Comparison of ENCODE assay signal across 8 cellular contexts in the genomic region with DNA sequence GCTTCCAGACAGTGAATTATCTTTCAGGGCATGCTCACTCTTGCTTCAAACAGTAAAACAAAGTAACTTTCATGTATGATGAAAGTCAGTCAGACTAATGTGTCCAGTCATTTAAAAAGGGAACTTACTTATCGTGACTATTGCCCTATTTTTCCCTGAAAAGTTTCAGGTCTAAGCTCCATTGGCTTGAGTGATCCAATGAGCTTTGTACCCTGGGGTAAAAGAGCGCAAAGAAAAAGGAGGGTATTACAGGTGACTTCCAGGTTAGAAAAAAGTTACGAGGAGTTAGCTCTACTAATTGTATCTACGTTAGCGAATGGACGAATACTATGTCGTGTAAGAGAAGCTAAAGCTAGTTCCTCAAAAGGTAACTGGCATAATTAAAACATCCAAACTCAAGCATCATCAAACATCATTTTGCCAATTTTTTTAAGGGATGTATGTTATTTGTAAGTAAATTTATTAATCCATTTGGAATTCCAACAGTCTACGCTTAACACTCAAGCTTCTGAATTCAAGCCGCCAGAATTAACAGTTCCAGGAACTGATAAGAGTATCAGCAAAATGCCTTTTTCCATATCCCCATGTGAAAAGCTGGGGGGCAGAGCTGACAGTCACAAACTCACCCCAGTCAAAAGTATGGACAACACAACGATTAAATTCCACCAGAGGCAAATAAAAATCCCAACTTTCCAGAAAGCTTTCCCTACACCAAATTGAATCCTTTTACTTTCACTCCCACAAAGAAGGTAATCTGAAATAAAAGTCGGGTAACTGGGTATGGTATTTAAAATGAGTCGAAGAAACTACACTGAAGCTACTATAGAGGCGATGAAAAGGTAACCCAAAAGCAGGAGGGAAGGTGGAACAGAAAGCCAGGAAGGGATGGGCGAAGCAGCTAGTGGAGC. TPM values are rescaled to one million over a fixed set of nuclear protein-coding genes. Genes with fewer than 3 reads are reported as not detected.
DNase-seq lines count a peak whose midpoint lies in the region; ATAC-seq, FAIRE-seq and TF ChIP-seq lines count a peak whose summit lies in the region.

No MANE protein-coding gene starts in this region.

- no peaks in the 10 kb centered on the region for H3K9me3 Mint-ChIP-seq in natural killer cell

- peaks cover 58 to 62% of the 10 kb centered on the region in 2 donors for H3K4me1 Mint-ChIP-seq in natural killer cell

- 0 out of 2 replicates have a peak overlapping the region, but pooled peaks have one; percentile 39 for H3K18ac ChIP-seq in H1 (ENCODE audit: extremely low read depth, low read length)

- H2BK5ac ChIP-seq in H1 (ENCODE audit: low read depth, low read length): peak overlapping the region; percentile 88

- H2BK20ac ChIP-seq in H1 (ENCODE audit: low read length): no peak overlapping the region

- FAIRE-seq in H1 (lab: Jason Lieb, UNC): no peak

- H2BK15ac ChIP-seq in H1 (ENCODE audit: low read length): no peak overlapping the region

- TF ChIP-seq POLR2A in H1 (IDR thresholded peaks at IDR 0.05; ENCODE audit: control extremely low read depth in 1 of 2, low read depth in 2 of 2, low read length in 2 of 2): no peak

- H3K56ac ChIP-seq in H1 (replicated peaks; ENCODE audit: insufficient read length, low read depth, low read length): no peak overlapping the region

- TF ChIP-seq EP300 in H1 (IDR thresholded peaks at IDR 0.05; ENCODE audit: borderline replicate concordance in 1 of 2, low read depth in 2 of 2, low read length in 2 of 2): no peak

- no peak overlapping the region for H2AK5ac ChIP-seq in H1 (ENCODE audit: low read depth, low read length)

- no peak overlapping the region for H3K4ac ChIP-seq in H1 (replicated peaks; ENCODE audit: insufficient read length, low read depth, low read length)

- TF ChIP-seq CTCF in right atrium auricular region (IDR thresholded peaks at IDR 0.05) (peak in 1 of 2 donors; percentile 14), RWPE2 (IDR thresholded peaks at IDR 0.05; ENCODE audit: poor library complexity, severe bottlenecking) (no peak), H1 (IDR thresholded peaks at IDR 0.05; ENCODE audit: control extremely low read depth in 1 of 3, insufficient read depth in 1 of 3, low read depth in 1 of 3, low read length in 3 of 3) (no peak), natural killer cell (IDR thresholded peaks at IDR 0.05) (no peak)

- H3K4me2 ChIP-seq in H1 (ENCODE audit: insufficient read depth in 1 of 2, low read depth in 2 of 2, low read length in 2 of 2): peak overlapping the region; percentile 81 to 84

- H3K9me3 ChIP-seq in right atrium auricular region: no peaks in the 10 kb centered on the region
- H3K9me3 ChIP-seq in RWPE2 (ENCODE audit: severe bottlenecking): no peaks in the 10 kb centered on the region
- no peaks in the 10 kb centered on the region for H3K9me3 ChIP-seq in H1 (ENCODE audit: insufficient read depth in 2 of 2, low read depth in 1 of 2, low read length in 1 of 2)

- H3K14ac ChIP-seq in H1 (ENCODE audit: insufficient read length): no peak overlapping the region

- no peak overlapping the region for H2BK120ac ChIP-seq in H1 (replicated peaks; ENCODE audit: low read depth, low read length)

- H3K4me1 ChIP-seq in right atrium auricular region (peaks cover 0 to 54% of the 10 kb centered on the region in 2 donors), RWPE2 (ENCODE audit: insufficient read depth, poor library complexity, severe bottlenecking) (peaks cover 42% of the 10 kb centered on the region), H1 (replicated peaks in 1 of 4; ENCODE audit: control insufficient read depth in 3 of 4, insufficient read depth in 4 of 4, low read length in 3 of 4) (peaks cover 0 to 9% (median 2%) of the 10 kb centered on the region in 4 experiments; a peak in 6 of 7 replicates)

- DNase-seq in right atrium auricular region (ENCODE audit: low spot score) (no peak), left cardiac atrium (no peak), RWPE2 (ENCODE audit: low spot score) (no peak), H1 (ENCODE audit: low read depth in 1 of 2, low spot score in 2 of 2) (no peak), natural killer cell (no peak), NCI-H748 treated with DMSO at 0.1 percent for 48 hours (lab: John Stamatoyannopoulos, UW) (no peak)
- DNase-seq in stimulated activated CD8-positive, alpha-beta memory T cell treated with anti-CD3 and anti-CD28 coated beads, Interleukin-4, amount 100 ng/mL, for 48 hours: no peak

- TF ChIP-seq RAD21 in H1 (IDR thresholded peaks at IDR 0.05 in 1 of 2, conservative IDR thresholded peaks at IDR 0.05 in 1 of 2; ENCODE audit: low read depth in 2 of 2, low read length in 2 of 2): no peak

- no peaks in the 10 kb centered on the region for H3K79me1 ChIP-seq in H1 (ENCODE audit: low read depth, low read length)

- H3K27me3 ChIP-seq in right atrium auricular region (no peaks in the 10 kb centered on the region), RWPE2 (ENCODE audit: insufficient read depth, poor library complexity, severe bottlenecking) (no peaks in the 10 kb centered on the region), H1 (replicated peaks in 1 of 4; ENCODE audit: control insufficient read depth in 3 of 4, extremely low read depth in 1 of 4, insufficient read depth in 3 of 4, low read length in 3 of 4) (no peaks in the 10 kb centered on the region)

- H3K23ac ChIP-seq in H1 (ENCODE audit: insufficient read length): no peak overlapping the region

- H2AFZ ChIP-seq in H1 (ENCODE audit: low read length): 0 out of 2 replicates have a peak overlapping the region, but pooled peaks have one; percentile 10

- WGBS in H1 (ENCODE audit: extremely low coverage in 1 of 2, insufficient coverage in 1 of 2, insufficient read length in 1 of 2, insufficient replicate concordance in 2 of 2, low coverage in 1 of 2, low lambda C conversion rate in 2 of 2, missing lambda C conversion rate in 1 of 2), 2 experiments: 5% methylated on average over 13 of the region's 14 CpGs; no CpG with 5 or more reads in 1 of the 2 experiments

- intact Hi-C loops in left cardiac atrium (cut with DNase I) (loop anchor here in 1 of 2 donors (2.0 to 5.0 kb wide), 2 partner anchors 107 to 125 kb away; no protein-coding TSS in a partner anchor), natural killer cell (cut with micrococcal nuclease) (loop anchor here (2.0 to 5.0 kb wide), 4 partner anchors 21 to 405 kb away; no protein-coding TSS in a partner anchor)

- H3K4me3 Mint-ChIP-seq in natural killer cell: peak overlapping the region; percentile 100

- POLR2A ChIA-PET in H1 (lab: Charles Lee; ENCODE audit: partially characterized antibody): interaction anchor here (0.9 to 1.6 kb wide), 4 partner anchors 13 to 129 kb away, joined by 3 to 7 read pairs (median 4); no protein-coding TSS in a partner anchor

- H4K8ac ChIP-seq in H1 (ENCODE audit: extremely low read depth, insufficient read depth, low read length): no peak overlapping the region

- peaks cover 9% of the 10 kb centered on the region for H3K36me3 Mint-ChIP-seq in natural killer cell

- H3K23me2 ChIP-seq in H1 (ENCODE audit: low read depth, low read length): peaks cover 5% of the 10 kb centered on the region; the same call in 1 of the 2 replicates

- H3K27ac ChIP-seq in right atrium auricular region (peak overlapping the region; percentile 96), RWPE2 (ENCODE audit: poor library complexity, severe bottlenecking) (peak overlapping the region; percentile 91), H1 (ENCODE audit: low read depth, low read length) (peak overlapping the region; percentile 54; the same call in 1 of the 2 replicates)

- CTCF ChIA-PET in H1 (lab: Charles Lee; ENCODE audit: partially characterized antibody): interaction anchor here (0.6 to 2.0 kb wide), 7 partner anchors 13 to 229 kb away, joined by 3 to 6 read pairs (median 3); no protein-coding TSS in a partner anchor

- H3K79me2 ChIP-seq in H1 (ENCODE audit: control insufficient read depth in 1 of 2, insufficient read depth in 2 of 2, low read length in 2 of 2): peaks cover 9 to 60% of the 10 kb centered on the region in 2 experiments

- peak overlapping the region; percentile 97 to 100 for H3K27ac Mint-ChIP-seq in natural killer cell

- H3K36me3 ChIP-seq in right atrium auricular region: no peaks in the 10 kb centered on the region
- no peaks in the 10 kb centered on the region for H3K36me3 ChIP-seq in RWPE2 (ENCODE audit: low read depth)
- no peaks in the 10 kb centered on the region for H3K36me3 ChIP-seq in H1 (ENCODE audit: control insufficient read depth in 2 of 4, insufficient read depth in 4 of 4, low read length in 3 of 4)

- H3K27me3 Mint-ChIP-seq in natural killer cell (ENCODE audit: low read depth in 2 of 2): no peaks in the 10 kb centered on the region

- no peak overlapping the region for H4K5ac ChIP-seq in H1 (ENCODE audit: insufficient read length, low read depth, low read length)

- H3K4me3 ChIP-seq in right atrium auricular region: peak overlapping the region; percentile 76 to 95
- H3K4me3 ChIP-seq in RWPE2 (ENCODE audit: severe bottlenecking): peak overlapping the region; percentile 68
- H3K4me3 ChIP-seq in H1 (ENCODE audit: extremely low read depth in 1 of 4, insufficient read depth in 2 of 4, low read depth in 3 of 4, low read length in 4 of 4): peak overlapping the region; percentile 93 to 97 (median 96)

- ATAC-seq in left cardiac atrium: no peak
- no peak; the same call in 2 of the 3 replicates for ATAC-seq in RWPE2 (ENCODE audit: low read depth)
- no peak for ATAC-seq in natural killer cell
- ATAC-seq in HG03175 (IDR thresholded peaks at IDR 0.05; ENCODE audit: unreplicated experiment): no peak

- H2BK12ac ChIP-seq in H1 (ENCODE audit: low read depth, low read length): no peak overlapping the region

- peaks cover 2 to 3% of the 10 kb centered on the region in 2 experiments for H4K20me1 ChIP-seq in H1 (replicated peaks in 1 of 2; ENCODE audit: control insufficient read depth in 1 of 2, insufficient read depth in 2 of 2, low read length in 2 of 2)

- peak overlapping the region; percentile 68 to 95 (median 76) for H3K9ac ChIP-seq in H1 (replicated peaks in 1 of 4; ENCODE audit: extremely low read depth in 1 of 4, low read depth in 3 of 4, low read length in 3 of 4)

- no peak overlapping the region for H4K91ac ChIP-seq in H1 (replicated peaks; ENCODE audit: insufficient read length, low read length)

TF ChIP-seq in H1, 55 proteins besides CTCF, POLR2A, EP300 and RAD21 (continues in another document):
- TF ChIP-seq RXRA (IDR thresholded peaks at IDR 0.05; ENCODE audit: insufficient read depth, low read depth, low read length) (no peak), TBP (IDR thresholded peaks at IDR 0.05; ENCODE audit: low read depth, low read length) (no peak)

RNA-seq across cellular contexts. Expression of gene PICALM, which starts 1.4 kb away (rescaled TPM):
- total RNA-seq in right atrium auricular region: 100 to 1,000 TPM; 166 to 286 TPM
- 100 to 1,000 TPM; 148 to 260 TPM for total RNA-seq in left cardiac atrium
- 63.5 and 69.4 TPM in 2 replicates for total RNA-seq in H1 (2021; fragmentation: NEBNext Ultra II Directional; extraction: Animal tissue kit (Norgen Biotek cat#: 25700))
- polyA plus RNA-seq in H1 (2011; rRNA removed): 49.7 and 71.3 TPM in 2 replicates
- polyA plus RNA-seq in H1 (2011; cell fraction: cytosol; rRNA removed): 64.2 TPM
- polyA plus RNA-seq in H1 (2011; cell fraction: nucleus; rRNA removed): 52.6 TPM
- 36.4 to 49.3 TPM (median 46.6 TPM) in 4 replicates for polyA plus RNA-seq in H1 (2012, experiment 1 of 2)
- 5.0 TPM for polyA plus RNA-seq in H1 (2012, experiment 2 of 2)
- polyA plus RNA-seq in H1 (2013, experiment 1 of 2): 45.6 TPM
- 45.0 TPM for polyA plus RNA-seq in H1 (2013, experiment 2 of 2)
- 170 and 203 TPM in 2 replicates for polyA minus RNA-seq in H1 (2011; rRNA and poly(A)+ RNA removed)
- polyA minus RNA-seq in H1 (2011; cell fraction: cytosol; rRNA and poly(A)+ RNA removed): 87.3 TPM
- polyA minus RNA-seq in H1 (2011; cell fraction: nucleus; rRNA and poly(A)+ RNA removed): 168 TPM
- 100 to 1,000 TPM; 262 to 291 (median 285) TPM for total RNA-seq in natural killer cell
